16 cellular contexts compared by ENCODE assay signal in genomic region chrX:40300286-40300890, GRCh38.
A peak's percentile ranks its signal among the peaks of the same experiment; 100 is the strongest.
DNase-seq lines count a peak whose midpoint lies in the region; ATAC-seq and TF ChIP-seq lines count a peak whose summit lies in the region.
"Had no signal": no experiment of that assay in that cellular context is flagged by ENCODE, and none has a peak within 500 bp of the region (broad histone marks: within the 10 kb centered on the region; RNA-seq: fewer than 3 reads in every experiment).

No MANE protein-coding gene starts in this region.

- peaks cover 6% of the 10 kb centered on the region for H3F3A ChIP-seq in neural progenitor cell (ENCODE audit: low read depth)

- 84% methylated on average over 11 of the region's 15 CpGs for WGBS in prostate gland

- no peaks in the 10 kb centered on the region for H4K20me1 ChIP-seq in neural progenitor cell (ENCODE audit: low read depth)

- H3K79me2 ChIP-seq in neural progenitor cell (ENCODE audit: low read depth) = no peaks in the 10 kb centered on the region

- DNase-seq in activated T-cell treated with anti-CD3 and anti-CD28 coated beads, Interleukin-2, amount 50 U/mL, for 48 hours = peak; percentile 44 to 51
- no peak for DNase-seq in activated T-cell treated with anti-CD3 and anti-CD28 coated beads for 4 hours
- peak; percentile 85 for DNase-seq in GM12865 (ENCODE audit: low read depth)
- DNase-seq in neural progenitor cell (ENCODE audit: low spot score) = peak; percentile 26
- no peak for DNase-seq in prostate gland (ENCODE audit: low spot score)
- DNase-seq in type B pancreatic cell (ENCODE audit: extremely low spot score, unreplicated experiment) = no peak
- DNase-seq: lower lobe of right lung, NCI-H187 treated with DMSO at 0.1 percent for 48 hours, NCI-H524 treated with DMSO at 0.1 percent for 48 hours, Peyer's patch had no signal

- H2AFZ ChIP-seq in neural progenitor cell (replicated peaks) = no peak overlapping the region

- H3K9me3 ChIP-seq in neural progenitor cell (ENCODE audit: low read depth) (no peaks in the 10 kb centered on the region), prostate gland (no peaks in the 10 kb centered on the region)
- H3K9me3 ChIP-seq: breast epithelium, lower lobe of right lung, Peyer's patch had no signal

- H3K36me3 ChIP-seq in neural progenitor cell (no peaks in the 10 kb centered on the region), prostate gland (no peaks in the 10 kb centered on the region)
- H3K36me3 ChIP-seq: breast epithelium, lower lobe of right lung, Peyer's patch had no signal

- peaks cover 12% of the 10 kb centered on the region for H3K9me3 Mint-ChIP-seq in neural progenitor cell
- peaks cover 10% of the 10 kb centered on the region for H3K9me3 Mint-ChIP-seq in type B pancreatic cell
- H3K9me3 Mint-ChIP-seq: neural crest cell, WTC11 had no signal

- H3K36me3 Mint-ChIP-seq in neural progenitor cell (no peaks in the 10 kb centered on the region), type B pancreatic cell (no peaks in the 10 kb centered on the region)
- H3K36me3 Mint-ChIP-seq: WTC11 had no signal

- no peak overlapping the region for H3K27ac ChIP-seq in neural progenitor cell
- no peak overlapping the region for H3K27ac ChIP-seq in prostate gland
- H3K27ac ChIP-seq: breast epithelium, lower lobe of right lung, Peyer's patch had no signal

- H3K4me1 ChIP-seq in neural progenitor cell (peaks cover 21% of the 10 kb centered on the region), prostate gland (replicated peaks) (no peaks in the 10 kb centered on the region)
- H3K4me1 ChIP-seq: breast epithelium, lower lobe of right lung, Peyer's patch had no signal

- H3K9ac ChIP-seq in neural progenitor cell = no peak overlapping the region

- H3K4me1 Mint-ChIP-seq in neural progenitor cell (peaks cover 31% of the 10 kb centered on the region), type B pancreatic cell (ENCODE audit: unreplicated experiment) (peaks cover 28% of the 10 kb centered on the region)

- ATAC-seq in HG03460 (IDR thresholded peaks at IDR 0.05; ENCODE audit: unreplicated experiment) (peak; percentile 52), HG02840 (IDR thresholded peaks at IDR 0.05; ENCODE audit: low FRiP score, unreplicated experiment) (no peak)
- ATAC-seq: lower lobe of right lung, sciatic nerve, WTC11 had no signal

- no peak overlapping the region for H3K4me2 ChIP-seq in neural progenitor cell

- H3K27ac Mint-ChIP-seq in neural progenitor cell = no peak overlapping the region
- H3K27ac Mint-ChIP-seq in type B pancreatic cell = no peak overlapping the region
- H3K27ac Mint-ChIP-seq: WTC11 had no signal

- no peak for TF ChIP-seq POLR2A in prostate gland (IDR thresholded peaks at IDR 0.05)

- TF ChIP-seq CTCF in GM12865 (IDR thresholded peaks at IDR 0.05; ENCODE audit: insufficient read depth, low read depth, low read length, missing control alignments) = no peak
- TF ChIP-seq CTCF in neural progenitor cell (IDR thresholded peaks at IDR 0.05) = no peak
- TF ChIP-seq CTCF in prostate gland (IDR thresholded peaks at IDR 0.05) = no peak
- no peak for TF ChIP-seq CTCF in type B pancreatic cell (conservative IDR thresholded peaks at IDR 0.05)

- H3K27me3 Mint-ChIP-seq in neural progenitor cell (ENCODE audit: insufficient read depth, low read depth) (peaks cover 7% of the 10 kb centered on the region), type B pancreatic cell (no peaks in the 10 kb centered on the region)

- no peaks in the 10 kb centered on the region for H3K27me3 ChIP-seq in neural progenitor cell
- no peaks in the 10 kb centered on the region for H3K27me3 ChIP-seq in prostate gland (replicated peaks; ENCODE audit: insufficient read depth)
- H3K27me3 ChIP-seq: Peyer's patch had no signal

- H3K4me3 ChIP-seq in GM12865 (ENCODE audit: low read depth, low read length) (no peak overlapping the region), neural progenitor cell (no peak overlapping the region), prostate gland (no peak overlapping the region)
- H3K4me3 ChIP-seq: breast epithelium, lower lobe of right lung, Peyer's patch had no signal

- H3K4me3 Mint-ChIP-seq in neural progenitor cell (no peak overlapping the region), type B pancreatic cell (no peak overlapping the region)
- H3K4me3 Mint-ChIP-seq: neural crest cell, WTC11 had no signal

- intact Hi-C loops in prostate gland (cut with DNase I) = no loop called here

Comparison
In these comparisons a context has a peak if more than half of its experiments do, and no peak if none do; other contexts are left out.
1. DNase-seq: peak in activated T-cell treated with anti-CD3 and anti-CD28 coated beads, Interleukin-2, amount 50 U/mL, for 48 hours (2 of 2), GM12865 (single experiment) and neural progenitor cell (single experiment); none in activated T-cell treated with anti-CD3 and anti-CD28 coated beads for 4 hours (single experiment), prostate gland (single experiment) and type B pancreatic cell (single experiment).